ENCODE assay signal across 1 cellular context in the genomic region with DNA sequence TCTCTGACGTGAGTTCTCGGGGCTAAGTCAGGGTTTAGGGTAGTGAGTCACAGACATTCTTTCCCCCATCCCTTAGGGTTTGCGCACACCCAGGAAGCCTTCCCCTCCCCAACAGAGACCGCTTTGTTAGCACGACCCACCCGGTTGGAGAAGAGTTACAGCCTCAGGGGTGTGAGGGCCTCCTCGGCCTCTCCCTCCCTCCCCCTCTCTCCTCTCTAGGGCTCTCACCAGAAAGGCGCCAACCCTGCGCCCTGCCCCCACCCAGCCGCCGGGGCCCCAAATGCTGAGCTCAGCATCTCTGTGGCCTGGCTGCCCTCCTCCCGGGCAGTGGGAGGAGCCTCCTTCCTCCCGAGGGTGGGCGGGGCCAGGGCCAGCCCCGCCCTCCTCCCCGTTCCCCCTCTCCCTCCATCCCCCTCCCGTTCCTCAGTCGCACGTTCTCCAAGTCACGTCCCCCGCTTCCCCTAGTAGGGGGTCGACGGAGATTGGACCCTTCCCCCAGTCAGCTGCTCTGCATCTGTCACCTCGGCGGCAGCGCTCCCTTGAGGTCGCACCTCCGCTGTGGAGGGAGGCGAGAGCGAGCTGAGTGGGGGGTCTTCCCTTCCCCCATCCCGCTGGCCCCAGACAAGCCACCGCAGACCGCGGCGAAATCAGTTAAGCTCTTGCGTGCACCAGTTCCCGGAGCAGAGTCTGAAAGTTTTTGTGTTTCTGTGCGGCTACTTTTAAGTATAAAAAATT.
TF ChIP-seq lines count a peak whose summit lies in the region.

No MANE protein-coding gene starts in this region.

TF ChIP-seq in GM23338, 12 proteins besides CTCF, POLR2A, EP300 and RAD21 (continued from another document):
- TF ChIP-seq, protein P1, sequence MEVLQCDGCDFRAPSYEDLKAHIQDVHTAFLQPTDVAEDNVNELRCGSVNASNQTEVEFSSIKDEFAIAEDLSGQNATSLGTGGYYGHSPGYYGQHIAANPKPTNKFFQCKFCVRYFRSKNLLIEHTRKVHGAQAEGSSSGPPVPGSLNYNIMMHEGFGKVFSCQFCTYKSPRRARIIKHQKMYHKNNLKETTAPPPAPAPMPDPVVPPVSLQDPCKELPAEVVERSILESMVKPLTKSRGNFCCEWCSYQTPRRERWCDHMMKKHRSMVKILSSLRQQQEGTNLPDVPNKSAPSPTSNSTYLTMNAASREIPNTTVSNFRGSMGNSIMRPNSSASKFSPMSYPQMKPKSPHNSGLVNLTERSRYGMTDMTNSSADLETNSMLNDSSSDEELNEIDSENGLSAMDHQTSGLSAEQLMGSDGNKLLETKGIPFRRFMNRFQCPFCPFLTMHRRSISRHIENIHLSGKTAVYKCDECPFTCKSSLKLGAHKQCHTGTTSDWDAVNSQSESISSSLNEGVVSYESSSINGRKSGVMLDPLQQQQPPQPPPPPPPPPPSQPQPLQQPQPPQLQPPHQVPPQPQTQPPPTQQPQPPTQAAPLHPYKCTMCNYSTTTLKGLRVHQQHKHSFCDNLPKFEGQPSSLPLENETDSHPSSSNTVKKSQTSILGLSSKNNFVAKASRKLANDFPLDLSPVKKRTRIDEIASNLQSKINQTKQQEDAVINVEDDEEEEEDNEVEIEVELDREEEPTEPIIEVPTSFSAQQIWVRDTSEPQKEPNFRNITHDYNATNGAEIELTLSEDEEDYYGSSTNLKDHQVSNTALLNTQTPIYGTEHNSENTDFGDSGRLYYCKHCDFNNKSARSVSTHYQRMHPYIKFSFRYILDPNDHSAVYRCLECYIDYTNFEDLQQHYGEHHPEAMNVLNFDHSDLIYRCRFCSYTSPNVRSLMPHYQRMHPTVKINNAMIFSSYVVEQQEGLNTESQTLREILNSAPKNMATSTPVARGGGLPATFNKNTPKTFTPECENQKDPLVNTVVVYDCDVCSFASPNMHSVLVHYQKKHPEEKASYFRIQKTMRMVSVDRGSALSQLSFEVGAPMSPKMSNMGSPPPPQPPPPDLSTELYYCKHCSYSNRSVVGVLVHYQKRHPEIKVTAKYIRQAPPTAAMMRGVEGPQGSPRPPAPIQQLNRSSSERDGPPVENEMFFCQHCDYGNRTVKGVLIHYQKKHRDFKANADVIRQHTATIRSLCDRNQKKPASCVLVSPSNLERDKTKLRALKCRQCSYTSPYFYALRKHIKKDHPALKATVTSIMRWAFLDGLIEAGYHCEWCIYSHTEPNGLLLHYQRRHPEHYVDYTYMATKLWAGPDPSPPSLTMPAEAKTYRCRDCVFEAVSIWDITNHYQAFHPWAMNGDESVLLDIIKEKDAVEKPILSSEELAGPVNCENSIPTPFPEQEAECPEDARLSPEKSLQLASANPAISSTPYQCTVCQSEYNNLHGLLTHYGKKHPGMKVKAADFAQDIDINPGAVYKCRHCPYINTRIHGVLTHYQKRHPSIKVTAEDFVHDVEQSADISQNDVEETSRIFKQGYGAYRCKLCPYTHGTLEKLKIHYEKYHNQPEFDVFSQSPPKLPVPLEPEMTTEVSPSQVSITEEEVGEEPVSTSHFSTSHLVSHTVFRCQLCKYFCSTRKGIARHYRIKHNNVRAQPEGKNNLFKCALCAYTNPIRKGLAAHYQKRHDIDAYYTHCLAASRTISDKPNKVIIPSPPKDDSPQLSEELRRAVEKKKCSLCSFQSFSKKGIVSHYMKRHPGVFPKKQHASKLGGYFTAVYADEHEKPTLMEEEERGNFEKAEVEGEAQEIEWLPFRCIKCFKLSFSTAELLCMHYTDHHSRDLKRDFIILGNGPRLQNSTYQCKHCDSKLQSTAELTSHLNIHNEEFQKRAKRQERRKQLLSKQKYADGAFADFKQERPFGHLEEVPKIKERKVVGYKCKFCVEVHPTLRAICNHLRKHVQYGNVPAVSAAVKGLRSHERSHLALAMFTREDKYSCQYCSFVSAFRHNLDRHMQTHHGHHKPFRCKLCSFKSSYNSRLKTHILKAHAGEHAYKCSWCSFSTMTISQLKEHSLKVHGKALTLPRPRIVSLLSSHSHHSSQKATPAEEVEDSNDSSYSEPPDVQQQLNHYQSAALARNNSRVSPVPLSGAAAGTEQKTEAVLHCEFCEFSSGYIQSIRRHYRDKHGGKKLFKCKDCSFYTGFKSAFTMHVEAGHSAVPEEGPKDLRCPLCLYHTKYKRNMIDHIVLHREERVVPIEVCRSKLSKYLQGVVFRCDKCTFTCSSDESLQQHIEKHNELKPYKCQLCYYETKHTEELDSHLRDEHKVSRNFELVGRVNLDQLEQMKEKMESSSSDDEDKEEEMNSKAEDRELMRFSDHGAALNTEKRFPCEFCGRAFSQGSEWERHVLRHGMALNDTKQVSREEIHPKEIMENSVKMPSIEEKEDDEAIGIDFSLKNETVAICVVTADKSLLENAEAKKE (CRISPR knock-in tag; IDR thresholded peaks at IDR 0.05), result peak; percentile 52; the same call in 1 of the 2 replicates
- peak; percentile 71 for TF ChIP-seq CREB1 (CRISPR knock-in tag; IDR thresholded peaks at IDR 0.05; ENCODE audit: low read depth)
